Comparison of ENCODE assay signal across 10 cellular contexts in the genomic region with DNA sequence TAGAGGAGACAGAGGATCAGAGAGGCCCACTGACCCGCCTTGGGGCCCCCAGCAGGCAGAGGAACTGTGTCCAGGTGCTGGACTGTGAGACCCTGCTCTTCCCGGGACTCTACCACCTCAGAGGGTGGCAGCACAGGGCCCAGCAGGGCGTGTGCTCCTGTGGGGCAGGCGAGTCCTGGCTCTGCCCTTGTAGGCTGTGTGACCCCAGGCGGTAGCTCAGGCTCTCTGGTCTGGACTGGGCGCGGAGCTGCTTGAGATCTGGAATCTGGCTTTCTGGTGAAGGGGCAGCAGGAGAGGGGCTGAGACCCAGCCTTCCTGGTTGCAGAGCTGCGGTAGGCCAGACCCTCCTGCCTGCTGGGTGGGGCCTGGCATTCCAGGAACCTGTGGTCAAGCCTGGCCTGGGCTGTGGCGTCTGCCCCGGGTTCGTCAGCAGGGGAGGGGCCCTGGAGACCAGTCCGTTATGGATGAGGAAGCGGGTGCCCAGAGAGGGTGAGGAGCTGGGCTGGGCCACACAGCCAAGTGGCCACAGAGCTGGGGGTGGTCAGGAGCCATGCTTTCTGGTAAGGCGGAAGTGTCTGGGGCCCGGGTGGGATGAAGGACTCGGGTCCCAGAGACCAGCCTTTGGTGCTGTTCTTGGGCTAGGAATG. TPM values are rescaled to one million over a fixed set of nuclear protein-coding genes. Genes with fewer than 3 reads are reported as not detected.
DNase-seq lines count a peak whose midpoint lies in the region; ATAC-seq, FAIRE-seq and TF ChIP-seq lines count a peak whose summit lies in the region.
"Had no signal": no experiment of that assay in that cellular context is flagged by ENCODE, and none has a peak within 500 bp of the region (broad histone marks: within the 10 kb centered on the region; RNA-seq: fewer than 3 reads in every experiment).

No MANE protein-coding gene starts in this region.

- H3K27me3 ChIP-seq in lung (ENCODE audit: control insufficient read depth, insufficient read depth), result no peaks in the 10 kb centered on the region

- FAIRE-seq in RCC 7860 (lab: Jason Lieb, UNC), result peak; percentile 83

- peaks cover 14 to 66% of the 10 kb centered on the region in 2 donors for H3K4me1 ChIP-seq in lung (ENCODE audit: control insufficient read depth in 2 of 2, insufficient read depth in 2 of 2, low read length in 2 of 2)

- H3K36me3 Mint-ChIP-seq in effector memory CD8-positive, alpha-beta T cell (ENCODE audit: insufficient read depth), result peaks cover 12% of the 10 kb centered on the region
- H3K36me3 Mint-ChIP-seq in type B pancreatic cell, result no peaks in the 10 kb centered on the region

- H3K4me3 Mint-ChIP-seq in effector memory CD8-positive, alpha-beta T cell, result no peak overlapping the region
- no peak overlapping the region for H3K4me3 Mint-ChIP-seq in type B pancreatic cell

- no peak for TF ChIP-seq CTCF in lung (IDR thresholded peaks at IDR 0.05; ENCODE audit: control extremely low read depth, extremely low read depth)
- no peak for TF ChIP-seq CTCF in type B pancreatic cell (conservative IDR thresholded peaks at IDR 0.05)

- peak; percentile 13 for ATAC-seq in effector memory CD8-positive, alpha-beta T cell (replicated peaks)
- peak; percentile 49 for ATAC-seq in lung (ENCODE audit: insufficient read depth, low FRiP score)
- no peak for ATAC-seq in HG02884 (IDR thresholded peaks at IDR 0.05; ENCODE audit: unreplicated experiment)

- H3K27me3 Mint-ChIP-seq in effector memory CD8-positive, alpha-beta T cell, result no peaks in the 10 kb centered on the region
- H3K27me3 Mint-ChIP-seq in type B pancreatic cell, result no peaks in the 10 kb centered on the region

- no peaks in the 10 kb centered on the region for H3K36me3 ChIP-seq in lung (ENCODE audit: control insufficient read depth in 2 of 2, insufficient read depth in 2 of 2, low read length in 2 of 2)

- DNase-seq in RCC 7860 (ENCODE audit: low spot score), result peak; percentile 82
- DNase-seq in effector memory CD8-positive, alpha-beta T cell, result no peak
- peak; percentile 74 for DNase-seq in lung (ENCODE audit: low spot score)
- DNase-seq in type B pancreatic cell (ENCODE audit: extremely low spot score, unreplicated experiment), result no peak
- no peak for DNase-seq in NCI-H2196 (lab: John Stamatoyannopoulos, UW; ENCODE audit: unreplicated experiment)
- DNase-seq in T1000 (lab: John Stamatoyannopoulos, UW), result no peak
- DNase-seq in ureter (ENCODE audit: low spot score), result no peak
- DNase-seq: NCI-H1092 had no signal

- peaks cover 17 to 31% of the 10 kb centered on the region in 2 donors for H3K4me1 Mint-ChIP-seq in effector memory CD8-positive, alpha-beta T cell (ENCODE audit: low read depth in 2 of 2)
- peaks cover 34% of the 10 kb centered on the region for H3K4me1 Mint-ChIP-seq in type B pancreatic cell (ENCODE audit: unreplicated experiment)

- peak overlapping the region; percentile 77 to 83 for H3K27ac Mint-ChIP-seq in effector memory CD8-positive, alpha-beta T cell
- H3K27ac Mint-ChIP-seq in type B pancreatic cell, result peak overlapping the region; percentile 51

- H3K9me3 Mint-ChIP-seq in effector memory CD8-positive, alpha-beta T cell, result no peaks in the 10 kb centered on the region
- H3K9me3 Mint-ChIP-seq in type B pancreatic cell, result no peaks in the 10 kb centered on the region

- no peaks in the 10 kb centered on the region for H3K9me3 ChIP-seq in lung (ENCODE audit: control insufficient read depth in 2 of 2, insufficient read depth in 1 of 2, low read length in 1 of 2)

- WGBS in lung, 2 donors, result 60 to 63% methylated on average over 16 of the region's 16 CpGs

- no peak overlapping the region for H3K4me3 ChIP-seq in lung
- H3K4me3 ChIP-seq: PC-9 had no signal

- H3K27ac ChIP-seq in lung (ENCODE audit: low read depth in 1 of 2, low read length in 1 of 2), result peak overlapping the region in 1 of 2 donors; percentile 84
- H3K27ac ChIP-seq: PC-9 had no signal

RNA-seq across cellular contexts. Expression of gene RXRA, which starts 46.5 kb away (rescaled TPM):
- total RNA-seq in lung (10 to 100 TPM; 24.2 to 85.2 TPM), type B pancreatic cell (ENCODE audit: low replicate concordance) (66.9 and 127 TPM in 2 replicates), ureter (173 TPM)
- polyA plus RNA-seq in lung, result 10 to 100 TPM; 45.5 to 58.9 TPM

Comparison
In these comparisons a context has a peak if more than half of its experiments do, and no peak if none do; other contexts are left out.
1. DNase-seq: peak in RCC 7860 (single experiment) and lung (single experiment); none in effector memory CD8-positive, alpha-beta T cell (0 of 3), type B pancreatic cell (single experiment), NCI-H2196 (single experiment), T1000 (single experiment) and ureter (single experiment).